In genomic region chr12:71754461-71755145, GRCh38 we compare ENCODE assay signal across 8 cellular contexts.
DNase-seq lines count a peak whose midpoint lies in the region; ATAC-seq lines count a peak whose summit lies in the region.

Gene RAB21, plus strand, starts transcription at chr12:71754863. Its CDS starts 267 bp downstream, at chr12:71755130.

- DNase-seq in AML-193 (lab: John Stamatoyannopoulos, UW) (peak; percentile 89 to 92), NCI-H446 treated with DMSO at 0.1 percent for 48 hours (lab: John Stamatoyannopoulos, UW) (peak; percentile 91), cerebellar cortex (ENCODE audit: low spot score) (peak; percentile 98), islet precursor cell (peak; percentile 100)
- DNase-seq in stimulated activated CD4-positive, alpha-beta T cell treated with anti-CD3 and anti-CD28 coated beads, Interleukin-12 subunit alpha, Interleukin-12 subunit beta, amount 100 ng/mL, for 48 hours (ENCODE audit: low read depth in 2 of 3, low spot score in 1 of 3): peak; percentile 95 to 99 (median 97)

- ATAC-seq in GM19035 (IDR thresholded peaks at IDR 0.05; ENCODE audit: unreplicated experiment) (peak; percentile 94), HG03354 (IDR thresholded peaks at IDR 0.05; ENCODE audit: poor library complexity, severe bottlenecking, unreplicated experiment) (peak; percentile 97)
- ATAC-seq in activated CD4-positive, CD25-positive, alpha-beta regulatory T cell treated with anti-CD3 and anti-CD28 coated beads, Interleukin-2, amount 50 U/mL, for 24 hours: peak; percentile 93

Comparison
In these comparisons a context has a peak if more than half of its experiments do, and no peak if none do; other contexts are left out.
1. Peak in every context shown above with its lines: DNase-seq and ATAC-seq.